Comparison of ENCODE assay signal across 8 cellular contexts in genomic region chr18:12946549-12947354, GRCh38. TPM values are rescaled to one million over a fixed set of nuclear protein-coding genes. Genes with fewer than 3 reads are reported as not detected.
DNase-seq lines count a peak whose midpoint lies in the region; ATAC-seq and TF ChIP-seq lines count a peak whose summit lies in the region.

No MANE protein-coding gene starts in this region.

- no peaks in the 10 kb centered on the region for H3K9me3 ChIP-seq in CD4-positive, CD25-positive, alpha-beta regulatory T cell (ENCODE audit: control insufficient read depth in 2 of 2, low read length in 2 of 2)

- H3K4me3 Mint-ChIP-seq in CD4-positive, CD25-positive, alpha-beta regulatory T cell = peak overlapping the region; percentile 93 to 98 (median 96)
- peak overlapping the region; percentile 94 for H3K4me3 Mint-ChIP-seq in activated CD8-positive, alpha-beta T cell treated with anti-CD3 and anti-CD28 coated beads, Interleukin-2, amount 10 ng/mL, durations not matched to agents 7 days and 5 days
- H3K4me3 Mint-ChIP-seq in neural crest cell = peak overlapping the region; percentile 92

- no peaks in the 10 kb centered on the region for H3K27me3 ChIP-seq in CD4-positive, CD25-positive, alpha-beta regulatory T cell (ENCODE audit: control insufficient read depth, insufficient read depth, low read length)

- no peak for DNase-seq in CD4-positive, CD25-positive, alpha-beta regulatory T cell
- DNase-seq in NCI-H146 treated with DMSO at 0.1 percent for 48 hours (lab: John Stamatoyannopoulos, UW; ENCODE audit: unreplicated experiment) (peak; percentile 87), foreskin fibroblast (peak; percentile 82 to 93), neural crest cell (ENCODE audit: low read depth, low spot score) (no peak), globus pallidus (ENCODE audit: low spot score) (no peak)
- DNase-seq in activated CD8-positive, alpha-beta T cell treated with anti-CD3 and anti-CD28 coated beads, Interleukin-2, amount 10 ng/mL, durations not matched to agents 7 days and 5 days = no peak

- no peaks in the 10 kb centered on the region for H3K36me3 ChIP-seq in CD4-positive, CD25-positive, alpha-beta regulatory T cell (ENCODE audit: control insufficient read depth, insufficient read depth, low read length)

- peak overlapping the region; percentile 98 to 100 (median 99) for H3K27ac Mint-ChIP-seq in CD4-positive, CD25-positive, alpha-beta regulatory T cell
- H3K27ac Mint-ChIP-seq in activated CD8-positive, alpha-beta T cell treated with anti-CD3 and anti-CD28 coated beads, Interleukin-2, amount 10 ng/mL, durations not matched to agents 7 days and 5 days = peak overlapping the region; percentile 98
- peak overlapping the region; percentile 98 for H3K27ac Mint-ChIP-seq in neural crest cell (ENCODE audit: unreplicated experiment)

- ATAC-seq in CD4-positive, CD25-positive, alpha-beta regulatory T cell (ENCODE audit: low read depth in 2 of 2) = no peak
- ATAC-seq in GM19467 (IDR thresholded peaks at IDR 0.05; ENCODE audit: unreplicated experiment) (peak; percentile 4), HG02970 (IDR thresholded peaks at IDR 0.05; ENCODE audit: low FRiP score, unreplicated experiment) (no peak)
- no peak for ATAC-seq in activated CD8-positive, alpha-beta T cell treated with anti-CD3 and anti-CD28 coated beads, Interleukin-2, amount 10 ng/mL, durations not matched to agents 7 days and 5 days

- no peaks in the 10 kb centered on the region for H3K36me3 Mint-ChIP-seq in CD4-positive, CD25-positive, alpha-beta regulatory T cell
- peaks cover 24% of the 10 kb centered on the region for H3K36me3 Mint-ChIP-seq in activated CD8-positive, alpha-beta T cell treated with anti-CD3 and anti-CD28 coated beads, Interleukin-2, amount 10 ng/mL, durations not matched to agents 7 days and 5 days (ENCODE audit: low read depth)
- peaks cover 13% of the 10 kb centered on the region for H3K36me3 Mint-ChIP-seq in neural crest cell (ENCODE audit: low read depth)

- H3K27ac ChIP-seq in CD4-positive, CD25-positive, alpha-beta regulatory T cell (ENCODE audit: insufficient read depth, low read length, poor library complexity, severe bottlenecking) = peak overlapping the region; percentile 96

- peaks cover 9 to 46% (median 22%) of the 10 kb centered on the region in 4 donors for H3K4me1 Mint-ChIP-seq in CD4-positive, CD25-positive, alpha-beta regulatory T cell
- H3K4me1 Mint-ChIP-seq in activated CD8-positive, alpha-beta T cell treated with anti-CD3 and anti-CD28 coated beads, Interleukin-2, amount 10 ng/mL, durations not matched to agents 7 days and 5 days (ENCODE audit: low read depth) = peaks cover 49% of the 10 kb centered on the region
- H3K4me1 Mint-ChIP-seq in neural crest cell = peaks cover 37% of the 10 kb centered on the region

- POLR2A ChIA-PET in activated CD8-positive, alpha-beta T cell treated with anti-CD3 and anti-CD28 coated beads, Interleukin-2, amount 10 ng/mL, durations not matched to agents 7 days and 5 days (lab: Charles Lee) = interaction anchor here (2.0 to 4.0 kb wide), 2 partner anchors 44 to 45 kb away, joined by 5 to 24 read pairs; partner anchors contain the start of gene CEP192

- H3K27me3 Mint-ChIP-seq in CD4-positive, CD25-positive, alpha-beta regulatory T cell = peaks cover 7% of the 10 kb centered on the region
- H3K27me3 Mint-ChIP-seq in activated CD8-positive, alpha-beta T cell treated with anti-CD3 and anti-CD28 coated beads, Interleukin-2, amount 10 ng/mL, durations not matched to agents 7 days and 5 days (ENCODE audit: low read depth) = no peaks in the 10 kb centered on the region
- H3K27me3 Mint-ChIP-seq in neural crest cell (ENCODE audit: low read depth) = no peaks in the 10 kb centered on the region

- H3K4me3 ChIP-seq in CD4-positive, CD25-positive, alpha-beta regulatory T cell (ENCODE audit: low read depth, low read length) = peak overlapping the region; percentile 78
- H3K4me3 ChIP-seq in foreskin fibroblast (ENCODE audit: low read depth in 1 of 2, low read length in 2 of 2) = peak overlapping the region; percentile 71 to 90

- peaks cover 17% of the 10 kb centered on the region for H3K4me1 ChIP-seq in CD4-positive, CD25-positive, alpha-beta regulatory T cell (ENCODE audit: control insufficient read depth, insufficient read depth, low read length, poor library complexity, severe bottlenecking)

- CTCF ChIA-PET in activated CD8-positive, alpha-beta T cell treated with anti-CD3 and anti-CD28 coated beads, Interleukin-2, amount 10 ng/mL, durations not matched to agents 7 days and 5 days (lab: Charles Lee) = interaction anchor here (1.8 kb wide), 1 partner anchor 53 kb away, joined by 6 read pairs; no protein-coding TSS in a partner anchor

- H3K9me3 Mint-ChIP-seq in CD4-positive, CD25-positive, alpha-beta regulatory T cell = no peaks in the 10 kb centered on the region
- no peaks in the 10 kb centered on the region for H3K9me3 Mint-ChIP-seq in activated CD8-positive, alpha-beta T cell treated with anti-CD3 and anti-CD28 coated beads, Interleukin-2, amount 10 ng/mL, durations not matched to agents 7 days and 5 days (ENCODE audit: insufficient read depth)
- no peaks in the 10 kb centered on the region for H3K9me3 Mint-ChIP-seq in neural crest cell

- no peak for TF ChIP-seq CTCF in foreskin fibroblast (IDR thresholded peaks at IDR 0.05; ENCODE audit: low read depth, low read length)
- no peak for TF ChIP-seq CTCF in neural crest cell (conservative IDR thresholded peaks at IDR 0.05)

RNA-seq across cellular contexts. Expression of gene SEH1L, which starts 1.1 kb away (rescaled TPM):
- total RNA-seq in CD4-positive, CD25-positive, alpha-beta regulatory T cell = 22.0 TPM
- polyA plus RNA-seq in CD4-positive, CD25-positive, alpha-beta regulatory T cell = 10 to 100 TPM; 24.2 to 33.1 (median 26.5) TPM
- total RNA-seq in activated CD8-positive, alpha-beta T cell treated with anti-CD3 and anti-CD28 coated beads, Interleukin-2, amount 10 ng/mL, durations not matched to agents 7 days and 5 days = 10 to 100 TPM; 58.6 to 62.3 TPM
- 64.2 and 74.5 TPM in 2 replicates for total RNA-seq in neural crest cell

RNA-seq across cellular contexts. Expression of gene CEP192, which starts 44.4 kb away (rescaled TPM):
- 38.6 TPM for total RNA-seq in CD4-positive, CD25-positive, alpha-beta regulatory T cell
- polyA plus RNA-seq in CD4-positive, CD25-positive, alpha-beta regulatory T cell = 1 to 10 TPM; 5.3 to 7.9 (median 6.8) TPM
- 10 to 100 TPM; 55.9 to 61.0 TPM for total RNA-seq in activated CD8-positive, alpha-beta T cell treated with anti-CD3 and anti-CD28 coated beads, Interleukin-2, amount 10 ng/mL, durations not matched to agents 7 days and 5 days
- total RNA-seq in neural crest cell = 39.6 and 39.9 TPM in 2 replicates

Comparison
In these comparisons a context has a peak if more than half of its experiments do, and no peak if none do; other contexts are left out.
1. DNase-seq: peak in NCI-H146 treated with DMSO at 0.1 percent for 48 hours (single experiment) and foreskin fibroblast (2 of 2); none in CD4-positive, CD25-positive, alpha-beta regulatory T cell (0 of 3), activated CD8-positive, alpha-beta T cell treated with anti-CD3 and anti-CD28 coated beads, Interleukin-2, amount 10 ng/mL, durations not matched to agents 7 days and 5 days (single experiment), neural crest cell (single experiment) and globus pallidus (single experiment).
2. Peak in every context shown above with its lines, with median percentiles within 50 percentile points of each other: H3K27ac Mint-ChIP-seq and H3K4me3 Mint-ChIP-seq.